Comparison of ENCODE assay signal across 20 cellular contexts in genomic region chr2:222176890-222177289, GRCh38.
DNase-seq lines count a peak whose midpoint lies in the region; ATAC-seq, FAIRE-seq and TF ChIP-seq lines count a peak whose summit lies in the region.
"Had no signal": no experiment of that assay in that cellular context is flagged by ENCODE, and none has a peak within 500 bp of the region (broad histone marks: within the 10 kb centered on the region; RNA-seq: fewer than 3 reads in every experiment).

No MANE protein-coding gene starts in this region.

- peaks cover 0 to 6% (median 0%) of the 10 kb centered on the region in 4 donors for H3K27me3 ChIP-seq in esophagus muscularis mucosa
- H3K27me3 ChIP-seq: Peyer's patch had no signal

- ATAC-seq in GM18505 (IDR thresholded peaks at IDR 0.05; ENCODE audit: unreplicated experiment): no peak
- no peak for ATAC-seq in GM21381 (IDR thresholded peaks at IDR 0.05; ENCODE audit: unreplicated experiment)
- ATAC-seq: A549, K562 had no signal

- H3K27ac ChIP-seq in HEK293 (ENCODE audit: extremely low read depth, low read depth, low read length): no peak overlapping the region
- H3K27ac ChIP-seq in esophagus muscularis mucosa (replicated peaks in 1 of 4): no peak overlapping the region
- H3K27ac ChIP-seq: A549, Peyer's patch had no signal

- CTCF ChIA-PET in HEK293 (lab: Yijun Ruan, JAX): no interaction called here

- TF ChIP-seq CTCF in HEK293 (tag by site-specific recombination; IDR thresholded peaks at IDR 0.05): no peak
- TF ChIP-seq CTCF in esophagus muscularis mucosa (IDR thresholded peaks at IDR 0.05): no peak

- H3K36me3 ChIP-seq in HEK293 (ENCODE audit: control insufficient read depth in 2 of 2, insufficient read depth in 1 of 2, low read length in 2 of 2) (no peaks in the 10 kb centered on the region), esophagus muscularis mucosa (no peaks in the 10 kb centered on the region)
- H3K36me3 ChIP-seq: Peyer's patch had no signal

- DNase-seq in COR-L47 (lab: John Stamatoyannopoulos, UW) (peak; percentile 81), NCI-H69 (lab: John Stamatoyannopoulos, UW) (peak; percentile 68), esophagus muscularis mucosa (ENCODE audit: extremely low spot score) (peak; percentile 57), GM12892 (ENCODE audit: insufficient read length) (no peak)
- no peak for DNase-seq in stimulated activated CD8-positive, alpha-beta memory T cell treated with anti-CD3 and anti-CD28 coated beads, Interleukin-4, amount 100 ng/mL, for 48 hours
- DNase-seq: Calu3; CD4-positive, alpha-beta T cell; H9; NCI-H1092 treated with DMSO at 0.1 percent for 48 hours; NCI-H187 treated with DMSO at 0.1 percent for 48 hours; NCI-H524; NK-92 treated with Interleukin-12 subunit alpha and Interleukin-12 subunit beta, amount 100 ng/mL, for 24 hours; Peyer's patch; SW 1271; T-helper 2 cell had no signal

- H3K4me3 ChIP-seq in HEK293 (ENCODE audit: low read depth, low read length) (no peak overlapping the region), esophagus muscularis mucosa (no peak overlapping the region)
- H3K4me3 ChIP-seq: A549, K562, Peyer's patch had no signal

- TF ChIP-seq POLR2A in esophagus muscularis mucosa (IDR thresholded peaks at IDR 0.05; ENCODE audit: low read depth) (no peak), GM18505 (IDR thresholded peaks at IDR 0.05; ENCODE audit: borderline replicate concordance, extremely low read depth, insufficient read depth, insufficient read length) (no peak), GM12892 (IDR thresholded peaks at IDR 0.05; ENCODE audit: low read depth, low read length) (no peak)

- 17% methylated on average over 3 of the region's 3 CpGs for WGBS in esophagus muscularis mucosa

- POLR2A ChIA-PET in HEK293 (lab: Yijun Ruan, JAX): no interaction called here

- H3K9me3 ChIP-seq in HEK293 (ENCODE audit: control insufficient read depth, insufficient read depth, low read depth, low read length) (no peaks in the 10 kb centered on the region), esophagus muscularis mucosa (no peaks in the 10 kb centered on the region)
- H3K9me3 ChIP-seq: A549, Peyer's patch had no signal

- intact Hi-C loops in esophagus muscularis mucosa (cut with DNase I): no loop called here

- no peak for FAIRE-seq in GM12892 (lab: Jason Lieb, UNC)
- FAIRE-seq: A549, K562 had no signal

- H3K4me1 ChIP-seq in HEK293 (ENCODE audit: control insufficient read depth, insufficient read depth, low read length) (peaks cover 30% of the 10 kb centered on the region), esophagus muscularis mucosa (no peaks in the 10 kb centered on the region)
- H3K4me1 ChIP-seq: A549, Peyer's patch had no signal

- TF ChIP-seq EP300 in esophagus muscularis mucosa (IDR thresholded peaks at IDR 0.05): no peak

TF ChIP-seq in HEK293, 187 proteins besides CTCF, POLR2A, EP300 and RAD21:
- TF ChIP-seq GLIS1 (tag by site-specific recombination; IDR thresholded peaks at IDR 0.05) (peak; percentile 15; the same call in 1 of the 2 replicates), ZNF169 (tag by site-specific recombination; IDR thresholded peaks at IDR 0.05) (no peak), ZNF610 (tag by site-specific recombination; IDR thresholded peaks at IDR 0.05; ENCODE audit: borderline replicate concordance) (0 out of 2 replicates have a peak, but pooled peaks have one; percentile 25), GFI1B (tag by site-specific recombination; IDR thresholded peaks at IDR 0.05) (peak; percentile 18; the same call in 1 of the 2 replicates), TCF7L2 (IDR thresholded peaks at IDR 0.05; ENCODE audit: borderline replicate concordance, low read depth, low read length) (peak; percentile 87; the same call in 1 of the 2 replicates), ZXDB (tag by site-specific recombination; IDR thresholded peaks at IDR 0.05) (0 out of 2 replicates have a peak, but pooled peaks have one; percentile 29), ZIC2 (tag by site-specific recombination; IDR thresholded peaks at IDR 0.05) (peak; percentile 40; the same call in 1 of the 2 replicates), ZSCAN30 (tag by site-specific recombination; IDR thresholded peaks at IDR 0.05) (peak; percentile 52; the same call in 1 of the 2 replicates), ZNF843 (tag by site-specific recombination; IDR thresholded peaks at IDR 0.05) (peak; percentile 40; the same call in 1 of the 2 replicates), OSR2 (tag by site-specific recombination; IDR thresholded peaks at IDR 0.05) (peak; percentile 94), IKZF3 (tag by site-specific recombination; IDR thresholded peaks at IDR 0.05) (0 out of 2 replicates have a peak, but pooled peaks have one; percentile 11), FEZF1 (tag by site-specific recombination; IDR thresholded peaks at IDR 0.05) (peak; percentile 99), ZNF561 (tag by site-specific recombination; IDR thresholded peaks at IDR 0.05; ENCODE audit: borderline replicate concordance) (peak; percentile 73; the same call in 1 of the 2 replicates), ZNF664 (tag by site-specific recombination; IDR thresholded peaks at IDR 0.05) (no peak), ZNF585B (tag by site-specific recombination; IDR thresholded peaks at IDR 0.05) (no peak)
TF ChIP-seq in HEK293: peak in this region for 12.

Comparison
In these comparisons a context has a peak if more than half of its experiments do, and no peak if none do; other contexts are left out.
1. DNase-seq: peak in COR-L47 (single experiment), NCI-H69 (single experiment) and esophagus muscularis mucosa (single experiment); none in stimulated activated CD8-positive, alpha-beta memory T cell treated with anti-CD3 and anti-CD28 coated beads, Interleukin-4, amount 100 ng/mL, for 48 hours (single experiment) and GM12892 (single experiment).